1 cellular context compared by ENCODE assay signal in the genomic region with DNA sequence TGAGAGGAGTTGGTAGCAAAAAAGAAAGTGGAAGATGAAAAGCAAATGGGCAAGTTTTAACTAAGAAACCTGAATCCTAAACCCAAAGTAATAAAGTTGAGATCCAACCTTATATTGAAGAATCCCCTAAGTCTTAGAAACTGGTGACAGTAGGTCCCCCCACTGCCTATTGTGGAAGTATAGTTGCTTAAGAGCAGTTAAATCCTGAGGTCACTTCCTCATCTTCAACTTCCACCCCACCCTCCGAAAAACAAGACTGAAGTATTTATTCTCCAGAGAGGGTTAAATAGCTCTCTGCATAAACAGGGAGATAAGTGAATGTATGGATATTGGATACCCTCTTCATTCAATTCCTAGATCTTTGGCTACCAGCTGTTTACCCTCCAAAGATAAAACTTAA.
A peak's percentile ranks its signal among the peaks of the same experiment; 100 is the strongest.
TF ChIP-seq lines count a peak whose summit lies in the region.

No MANE protein-coding gene starts in this region.

TF ChIP-seq in K562, 482 proteins besides CTCF, POLR2A, EP300 and RAD21 (continued from another document):
- no peak for TF ChIP-seq ARID3B (CRISPR knock-in tag; IDR thresholded peaks at IDR 0.05; ENCODE audit: borderline replicate concordance)
- TF ChIP-seq TBL1XR1 (IDR thresholded peaks at IDR 0.05; ENCODE audit: low read length in 2 of 2): no peak
- no peak for TF ChIP-seq PHF21A (IDR thresholded peaks at IDR 0.05; ENCODE audit: borderline replicate concordance, low read depth)
- peak; percentile 91 for TF ChIP-seq SPI1 (IDR thresholded peaks at IDR 0.05; ENCODE audit: borderline replicate concordance, low read depth, low read length)
- TF ChIP-seq, protein P1, sequence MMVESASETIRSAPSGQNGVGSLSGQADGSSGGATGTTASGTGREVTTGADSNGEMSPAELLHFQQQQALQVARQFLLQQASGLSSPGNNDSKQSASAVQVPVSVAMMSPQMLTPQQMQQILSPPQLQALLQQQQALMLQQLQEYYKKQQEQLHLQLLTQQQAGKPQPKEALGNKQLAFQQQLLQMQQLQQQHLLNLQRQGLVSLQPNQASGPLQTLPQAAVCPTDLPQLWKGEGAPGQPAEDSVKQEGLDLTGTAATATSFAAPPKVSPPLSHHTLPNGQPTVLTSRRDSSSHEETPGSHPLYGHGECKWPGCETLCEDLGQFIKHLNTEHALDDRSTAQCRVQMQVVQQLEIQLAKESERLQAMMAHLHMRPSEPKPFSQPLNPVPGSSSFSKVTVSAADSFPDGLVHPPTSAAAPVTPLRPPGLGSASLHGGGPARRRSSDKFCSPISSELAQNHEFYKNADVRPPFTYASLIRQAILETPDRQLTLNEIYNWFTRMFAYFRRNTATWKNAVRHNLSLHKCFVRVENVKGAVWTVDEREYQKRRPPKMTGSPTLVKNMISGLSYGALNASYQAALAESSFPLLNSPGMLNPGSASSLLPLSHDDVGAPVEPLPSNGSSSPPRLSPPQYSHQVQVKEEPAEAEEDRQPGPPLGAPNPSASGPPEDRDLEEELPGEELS (CRISPR knock-in tag; IDR thresholded peaks at IDR 0.05; ENCODE audit: borderline replicate concordance): no peak
- TF ChIP-seq ASH1L (IDR thresholded peaks at IDR 0.05; ENCODE audit: borderline replicate concordance, low read depth, partially characterized antibody): no peak
- no peak for TF ChIP-seq GTF2F1 (IDR thresholded peaks at IDR 0.05; ENCODE audit: low read depth, low read length)
- TF ChIP-seq XRCC3 (IDR thresholded peaks at IDR 0.05): no peak
- TF ChIP-seq ZNF121 (CRISPR knock-in tag; conservative IDR thresholded peaks at IDR 0.05): no peak
- TF ChIP-seq, protein P2, sequence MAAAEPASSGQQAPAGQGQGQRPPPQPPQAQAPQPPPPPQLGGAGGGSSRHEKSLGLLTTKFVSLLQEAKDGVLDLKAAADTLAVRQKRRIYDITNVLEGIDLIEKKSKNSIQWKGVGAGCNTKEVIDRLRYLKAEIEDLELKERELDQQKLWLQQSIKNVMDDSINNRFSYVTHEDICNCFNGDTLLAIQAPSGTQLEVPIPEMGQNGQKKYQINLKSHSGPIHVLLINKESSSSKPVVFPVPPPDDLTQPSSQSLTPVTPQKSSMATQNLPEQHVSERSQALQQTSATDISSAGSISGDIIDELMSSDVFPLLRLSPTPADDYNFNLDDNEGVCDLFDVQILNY (CRISPR knock-in tag; IDR thresholded peaks at IDR 0.05): no peak
- TF ChIP-seq MAZ (CRISPR knock-in tag; conservative IDR thresholded peaks at IDR 0.05 in 1 of 2, IDR thresholded peaks at IDR 0.05 in 1 of 2): 0 out of 4 replicates have a peak, but pooled peaks of 1 of the 2 experiments have one; percentile 41
- TF ChIP-seq JUND (IDR thresholded peaks at IDR 0.05; ENCODE audit: borderline replicate concordance, low read depth, low read length): peak; percentile 15; the same call in 1 of the 2 replicates
- TF ChIP-seq JUND (tag; IDR thresholded peaks at IDR 0.05; ENCODE audit: borderline replicate concordance, low read depth, low read length): peak; percentile 52; the same call in 1 of the 3 replicates
